In genomic region chr2:21037671-21038108, GRCh38 we compare ENCODE assay signal across 21 cellular contexts. TPM values are rescaled to one million over a fixed set of nuclear protein-coding genes. Genes with fewer than 3 reads are reported as not detected.
"Had no signal": no experiment of that assay in that cellular context is flagged by ENCODE, and none has a peak within 500 bp of the region (broad histone marks: within the 10 kb centered on the region; RNA-seq: fewer than 3 reads in every experiment).

No MANE protein-coding gene starts in this region.

- ATAC-seq: effector memory CD8-positive, alpha-beta T cell; natural killer cell treated with Interleukin-12 subunit alpha and Interleukin-12 subunit beta and Interleukin-15 and Interleukin-18, amount 100 ng/mL, for 72 hours had no signal

- H3K4me1 ChIP-seq: parathyroid adenoma had no signal

- H3K79me2 ChIP-seq: parathyroid adenoma had no signal

- H2AFZ ChIP-seq: parathyroid adenoma had no signal

- H3K9me3 ChIP-seq: neutrophil, SJSA1 had no signal

- H3K27ac ChIP-seq: neutrophil, parathyroid adenoma, SJSA1, VCaP had no signal

- H3K4me3 ChIP-seq: lung, SJSA1 had no signal

- H3K9ac ChIP-seq: parathyroid adenoma had no signal

- FAIRE-seq: astrocyte, frontal cortex had no signal

- H3K36me3 ChIP-seq: neutrophil, SJSA1 had no signal

- DNase-seq: activated CD4-positive, CD25-positive, alpha-beta regulatory T cell treated with anti-CD3 and anti-CD28 coated beads, Interleukin-2, amount 50 U/mL, for 72 hours; activated CD8-positive, alpha-beta memory T cell treated with anti-CD3 and anti-CD28 coated beads for 24 hours; activated CD8-positive, alpha-beta memory T cell treated with anti-CD3 and anti-CD28 coated beads, Interleukin-2, amount 50 U/mL, for 48 hours; activated effector memory CD4-positive, alpha-beta T cell treated with anti-CD3 and anti-CD28 coated beads, Interleukin-2, amount 50 U/mL, for 16 hours; activated naive CD4-positive, alpha-beta T cell treated with anti-CD3 and anti-CD28 coated beads, Interleukin-2, amount 50 U/mL, for 16 hours; activated T-cell treated with anti-CD3 and anti-CD28 coated beads, Interleukin-2, amount 50 U/mL, for 48 hours; effector memory CD8-positive, alpha-beta T cell; head of caudate nucleus; immature natural killer cell; stimulated activated CD4-positive, alpha-beta T cell treated with anti-CD3 and anti-CD28 coated beads, Interleukin-2, amount 100 ng/mL, for 24 hours; stimulated activated naive CD4-positive, alpha-beta T cell treated with Interleukin-2 at 50 U/mL for 16 hours; substantia nigra; T-helper 2 cell had no signal

- H3K27me3 ChIP-seq: SJSA1 had no signal

RNA-seq across cellular contexts. Expression of gene APOB, which starts 6.2 kb away (rescaled TPM):
- total RNA-seq: natural killer cell treated with Interleukin-12 subunit alpha and Interleukin-12 subunit beta and Interleukin-15 and Interleukin-18, amount 100 ng/mL, for 72 hours; SJSA1 had no signal
- polyA plus RNA-seq: immature natural killer cell had no signal
